In the genomic region with DNA sequence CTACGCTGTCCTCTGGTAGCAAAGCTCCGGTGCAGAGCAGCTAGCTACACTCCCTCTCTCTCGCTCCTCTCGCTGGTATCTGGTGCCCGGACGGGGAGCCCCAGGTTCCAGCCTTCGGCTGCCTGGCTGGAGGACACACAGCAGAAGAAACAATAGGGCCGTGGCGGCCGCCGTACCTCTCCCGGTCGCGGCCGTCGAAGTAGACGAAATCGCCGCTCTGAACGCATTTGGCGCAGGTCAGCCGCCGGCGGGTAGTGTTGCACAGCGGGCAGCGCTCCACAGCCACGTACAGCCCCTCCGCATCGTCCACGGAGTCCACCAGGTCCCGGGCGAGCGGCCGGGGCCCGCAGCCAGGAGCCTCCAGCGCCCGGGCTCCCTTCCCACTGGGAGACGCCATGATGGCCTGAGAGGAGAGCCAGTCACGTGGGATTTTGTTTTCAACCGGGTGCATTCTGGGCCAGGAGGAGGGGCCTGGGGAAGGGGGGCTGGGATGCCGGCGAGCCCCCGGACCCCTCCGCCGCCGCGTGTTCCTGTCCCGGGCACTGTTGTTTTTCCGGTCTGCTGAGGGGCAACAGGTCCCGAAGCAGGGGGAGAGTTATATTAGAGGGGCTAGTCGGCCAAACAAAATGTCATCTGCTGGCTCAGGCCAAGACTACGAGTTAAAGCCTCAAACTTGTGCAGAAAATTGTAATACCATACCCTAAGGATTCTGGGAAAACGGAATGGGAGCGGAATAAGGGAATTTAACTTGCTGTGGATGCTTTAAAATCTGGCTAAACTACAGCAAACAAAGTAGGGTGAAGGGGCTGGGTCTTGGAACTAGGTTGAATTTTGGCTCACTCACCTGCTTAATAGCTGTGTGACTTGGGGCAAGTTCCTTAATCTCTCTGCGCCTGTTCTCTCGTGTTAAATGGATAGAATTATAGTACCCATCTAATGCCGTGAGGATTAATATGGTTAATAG, we compare ENCODE assay signal across 1 cellular context.
A peak's percentile ranks its signal among the peaks of the same experiment; 100 is the strongest.
TF ChIP-seq lines count a peak whose summit lies in the region.

A gene with protein sequence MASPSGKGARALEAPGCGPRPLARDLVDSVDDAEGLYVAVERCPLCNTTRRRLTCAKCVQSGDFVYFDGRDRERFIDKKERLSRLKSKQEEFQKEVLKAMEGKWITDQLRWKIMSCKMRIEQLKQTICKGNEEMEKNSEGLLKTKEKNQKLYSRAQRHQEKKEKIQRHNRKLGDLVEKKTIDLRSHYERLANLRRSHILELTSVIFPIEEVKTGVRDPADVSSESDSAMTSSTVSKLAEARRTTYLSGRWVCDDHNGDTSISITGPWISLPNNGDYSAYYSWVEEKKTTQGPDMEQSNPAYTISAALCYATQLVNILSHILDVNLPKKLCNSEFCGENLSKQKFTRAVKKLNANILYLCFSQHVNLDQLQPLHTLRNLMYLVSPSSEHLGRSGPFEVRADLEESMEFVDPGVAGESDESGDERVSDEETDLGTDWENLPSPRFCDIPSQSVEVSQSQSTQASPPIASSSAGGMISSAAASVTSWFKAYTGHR (minus strand): TSS at position 405 of the 964 bp plus-strand sequence. CDS start 8 bp downstream, at position 397.

TF ChIP-seq in Ishikawa, 13 proteins besides CTCF, POLR2A, EP300 and RAD21 (continued from another document):
- TF ChIP-seq, protein P1, sequence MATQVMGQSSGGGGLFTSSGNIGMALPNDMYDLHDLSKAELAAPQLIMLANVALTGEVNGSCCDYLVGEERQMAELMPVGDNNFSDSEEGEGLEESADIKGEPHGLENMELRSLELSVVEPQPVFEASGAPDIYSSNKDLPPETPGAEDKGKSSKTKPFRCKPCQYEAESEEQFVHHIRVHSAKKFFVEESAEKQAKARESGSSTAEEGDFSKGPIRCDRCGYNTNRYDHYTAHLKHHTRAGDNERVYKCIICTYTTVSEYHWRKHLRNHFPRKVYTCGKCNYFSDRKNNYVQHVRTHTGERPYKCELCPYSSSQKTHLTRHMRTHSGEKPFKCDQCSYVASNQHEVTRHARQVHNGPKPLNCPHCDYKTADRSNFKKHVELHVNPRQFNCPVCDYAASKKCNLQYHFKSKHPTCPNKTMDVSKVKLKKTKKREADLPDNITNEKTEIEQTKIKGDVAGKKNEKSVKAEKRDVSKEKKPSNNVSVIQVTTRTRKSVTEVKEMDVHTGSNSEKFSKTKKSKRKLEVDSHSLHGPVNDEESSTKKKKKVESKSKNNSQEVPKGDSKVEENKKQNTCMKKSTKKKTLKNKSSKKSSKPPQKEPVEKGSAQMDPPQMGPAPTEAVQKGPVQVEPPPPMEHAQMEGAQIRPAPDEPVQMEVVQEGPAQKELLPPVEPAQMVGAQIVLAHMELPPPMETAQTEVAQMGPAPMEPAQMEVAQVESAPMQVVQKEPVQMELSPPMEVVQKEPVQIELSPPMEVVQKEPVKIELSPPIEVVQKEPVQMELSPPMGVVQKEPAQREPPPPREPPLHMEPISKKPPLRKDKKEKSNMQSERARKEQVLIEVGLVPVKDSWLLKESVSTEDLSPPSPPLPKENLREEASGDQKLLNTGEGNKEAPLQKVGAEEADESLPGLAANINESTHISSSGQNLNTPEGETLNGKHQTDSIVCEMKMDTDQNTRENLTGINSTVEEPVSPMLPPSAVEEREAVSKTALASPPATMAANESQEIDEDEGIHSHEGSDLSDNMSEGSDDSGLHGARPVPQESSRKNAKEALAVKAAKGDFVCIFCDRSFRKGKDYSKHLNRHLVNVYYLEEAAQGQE (IDR thresholded peaks at IDR 0.05; ENCODE audit: low read depth), result no peak
- TF ChIP-seq EGR1 (IDR thresholded peaks at IDR 0.05) (no peak), TEAD4 (IDR thresholded peaks at IDR 0.05) (no peak), ZBTB7A (IDR thresholded peaks at IDR 0.05; ENCODE audit: low read depth) (peak; percentile 99), NFIC (IDR thresholded peaks at IDR 0.05) (peak; percentile 21; the same call in 1 of the 2 replicates), CEBPB (IDR thresholded peaks at IDR 0.05) (no peak; the same call in 1 of the 2 replicates), TAF1 (IDR thresholded peaks at IDR 0.05; ENCODE audit: low read depth) (peak; percentile 82; the same call in 1 of the 2 replicates), CREB1 (IDR thresholded peaks at IDR 0.05; ENCODE audit: low read depth) (no peak)
